Comparison of ENCODE assay signal across 1 cellular context in genomic region chr12:95516757-95517156, GRCh38.
TF ChIP-seq lines count a peak whose summit lies in the region.

No MANE protein-coding gene starts in this region.

TF ChIP-seq in K562, 482 proteins besides CTCF, POLR2A, EP300 and RAD21 (continued from another document and continues in another):
- TF ChIP-seq MYC (IDR thresholded peaks at IDR 0.05; ENCODE audit: low read depth, low read length): no peak
- TF ChIP-seq MYC (CRISPR knock-in tag; IDR thresholded peaks at IDR 0.05; ENCODE audit: borderline replicate concordance, low read depth): no peak
- no peak for TF ChIP-seq FOXJ3 (CRISPR knock-in tag; IDR thresholded peaks at IDR 0.05)
- TF ChIP-seq ID3 (CRISPR knock-in tag; IDR thresholded peaks at IDR 0.05): no peak
- TF ChIP-seq ID3 (tag; IDR thresholded peaks at IDR 0.05): no peak
- no peak for TF ChIP-seq FOXK1 (CRISPR knock-in tag; IDR thresholded peaks at IDR 0.05; ENCODE audit: borderline replicate concordance)
- TF ChIP-seq NFIX (CRISPR knock-in tag; IDR thresholded peaks at IDR 0.05; ENCODE audit: low read depth): no peak
- TF ChIP-seq SMARCA4 (IDR thresholded peaks at IDR 0.05): peak; percentile 99
- TF ChIP-seq RAD51 (IDR thresholded peaks at IDR 0.05; ENCODE audit: borderline replicate concordance, low read depth): no peak
- no peak for TF ChIP-seq ZNF224 (CRISPR knock-in tag; IDR thresholded peaks at IDR 0.05)
- TF ChIP-seq CREB3L1 (IDR thresholded peaks at IDR 0.05; ENCODE audit: borderline replicate concordance, low read depth): no peak
- no peak for TF ChIP-seq BRF2 (IDR thresholded peaks at IDR 0.05; ENCODE audit: borderline replicate concordance, insufficient read depth, insufficient read length)
- no peak for TF ChIP-seq SRSF1 (IDR thresholded peaks at IDR 0.05; ENCODE audit: low read depth, low read length)
- TF ChIP-seq KLF10 (CRISPR knock-in tag; IDR thresholded peaks at IDR 0.05): no peak
- TF ChIP-seq C11orf30 (IDR thresholded peaks at IDR 0.05; ENCODE audit: low read depth): no peak
- TF ChIP-seq HNRNPUL1 (IDR thresholded peaks at IDR 0.05; ENCODE audit: low read length): no peak
- no peak for TF ChIP-seq PHTF2 (CRISPR knock-in tag; IDR thresholded peaks at IDR 0.05)
- TF ChIP-seq ZNF282 (CRISPR knock-in tag; IDR thresholded peaks at IDR 0.05): no peak
- TF ChIP-seq AFF1 (IDR thresholded peaks at IDR 0.05; ENCODE audit: low read depth in 1 of 2, partially characterized antibody in 2 of 2): peak in 1 of 2 experiments; percentile 42
- TF ChIP-seq TEAD2 (tag; IDR thresholded peaks at IDR 0.05): no peak
- TF ChIP-seq PHB2 (IDR thresholded peaks at IDR 0.05; ENCODE audit: low read depth): 0 out of 2 replicates have a peak, but pooled peaks have one; percentile 28
- no peak for TF ChIP-seq ETS1 (conservative IDR thresholded peaks at IDR 0.05; ENCODE audit: control insufficient read depth, low read depth, low read length)
- no peak for TF ChIP-seq ZNF263 (CRISPR knock-in tag; IDR thresholded peaks at IDR 0.05; ENCODE audit: borderline replicate concordance)
- TF ChIP-seq XRCC5 (IDR thresholded peaks at IDR 0.05; ENCODE audit: low read depth, low read length): no peak
- TF ChIP-seq ELF4 (CRISPR knock-in tag; IDR thresholded peaks at IDR 0.05): peak; percentile 73; the same call in 1 of the 2 replicates
- no peak for TF ChIP-seq ZNF174 (CRISPR knock-in tag; IDR thresholded peaks at IDR 0.05)
- no peak for TF ChIP-seq CBX2 (IDR thresholded peaks at IDR 0.05; ENCODE audit: insufficient read depth, low read length, poor library complexity, severe bottlenecking)
- no peak for TF ChIP-seq E4F1 (CRISPR knock-in tag; IDR thresholded peaks at IDR 0.05; ENCODE audit: borderline replicate concordance)
- TF ChIP-seq MYNN (IDR thresholded peaks at IDR 0.05): no peak
- TF ChIP-seq MYNN (CRISPR knock-in tag; IDR thresholded peaks at IDR 0.05): no peak
- no peak for TF ChIP-seq ETS2 (tag; IDR thresholded peaks at IDR 0.05; ENCODE audit: borderline replicate concordance, poor library complexity, severe bottlenecking)
- TF ChIP-seq TEAD1 (CRISPR knock-in tag; IDR thresholded peaks at IDR 0.05): peak in 1 of 2 experiments; percentile 27; a peak in 1 of 4 replicates
- no peak for TF ChIP-seq E2F6 (IDR thresholded peaks at IDR 0.05; ENCODE audit: borderline replicate concordance in 1 of 2, extremely low read depth in 1 of 2, insufficient read depth in 1 of 2, insufficient read length in 1 of 2, low read depth in 1 of 2, low read length in 1 of 2, poor library complexity in 1 of 2, severe bottlenecking in 1 of 2)
- TF ChIP-seq TCF15 (CRISPR knock-in tag; IDR thresholded peaks at IDR 0.05): no peak
- TF ChIP-seq MGA (IDR thresholded peaks at IDR 0.05): no peak
